ENCODE assay signal across 26 cellular contexts in genomic region chr3:187161556-187161955, GRCh38. TPM values are rescaled to one million over a fixed set of nuclear protein-coding genes. Genes with fewer than 3 reads are reported as not detected.
DNase-seq lines count a peak whose midpoint lies in the region; ATAC-seq and TF ChIP-seq lines count a peak whose summit lies in the region.
"Had no signal": no experiment of that assay in that cellular context is flagged by ENCODE, and none has a peak within 500 bp of the region (broad histone marks: within the 10 kb centered on the region; RNA-seq: fewer than 3 reads in every experiment).

No MANE protein-coding gene starts in this region.

- H2AFZ ChIP-seq in osteoblast (ENCODE audit: low read length) = no peak overlapping the region
- H2AFZ ChIP-seq: PC-9 had no signal

- TF ChIP-seq CTCF in BJ (IDR thresholded peaks at IDR 0.05; ENCODE audit: insufficient read depth, low read depth, low read length) (0 out of 2 replicates have a peak, but pooled peaks have one; percentile 11), HEK293 (tag by site-specific recombination; IDR thresholded peaks at IDR 0.05) (no peak), brain microvascular endothelial cell (IDR thresholded peaks at IDR 0.05; ENCODE audit: low read depth, low read length, missing control alignments) (peak; percentile 24), osteoblast (IDR thresholded peaks at IDR 0.05; ENCODE audit: extremely low read depth, low read depth, low read length) (peak; percentile 11)

- H3K27ac ChIP-seq in HEK293 (ENCODE audit: extremely low read depth, low read depth, low read length) = no peak overlapping the region
- no peak overlapping the region for H3K27ac ChIP-seq in brain microvascular endothelial cell
- no peak overlapping the region for H3K27ac ChIP-seq in osteoblast (ENCODE audit: low read depth, low read length)
- H3K27ac ChIP-seq: PC-9, SJCRH30 had no signal

- ATAC-seq in sciatic nerve = no peak
- ATAC-seq: Right ventricle myocardium inferior had no signal

- DNase-seq in BJ (ENCODE audit: low read depth) = no peak
- no peak for DNase-seq in brain microvascular endothelial cell
- no peak for DNase-seq in osteoblast (ENCODE audit: insufficient read length, low spot score, missing footprints)
- DNase-seq in DMS 273 treated with DMSO at 0.1 percent for 48 hours (lab: John Stamatoyannopoulos, UW) = no peak
- DNase-seq in sciatic nerve (ENCODE audit: low spot score) = no peak
- DNase-seq in inferior parietal cortex (ENCODE audit: extremely low spot score) = no peak
- DNase-seq: C1 segment of cervical spinal cord; CD4-positive, alpha-beta memory T cell; COR-L47; DMS79; EL; GDM1; KBM-7; MG63; NCI-H2029; NCI-H2227 treated with DMSO at 0.1 percent for 48 hours; NCI-H526 treated with DMSO at 0.1 percent for 48 hours; PC-9; SJCRH30 had no signal

- H3K36me3 ChIP-seq in BJ (ENCODE audit: control insufficient read depth, insufficient read depth, low read length) (no peaks in the 10 kb centered on the region), HEK293 (ENCODE audit: control insufficient read depth in 2 of 2, insufficient read depth in 1 of 2, low read length in 2 of 2) (no peaks in the 10 kb centered on the region), brain microvascular endothelial cell (replicated peaks) (no peaks in the 10 kb centered on the region), osteoblast (ENCODE audit: insufficient read depth, low read length) (no peaks in the 10 kb centered on the region)
- H3K36me3 ChIP-seq: MG63, SJCRH30 had no signal

- in situ Hi-C loops in brain microvascular endothelial cell (cut with HindIII; ENCODE audit: low pct_ligation_motif_present, low sequenced_read_pairs) = no loop called here

- no peaks in the 10 kb centered on the region for H4K20me1 ChIP-seq in osteoblast (ENCODE audit: insufficient read depth, low read length)

- CTCF ChIA-PET in BJ (lab: Yijun Ruan, JAX) = interaction anchor here (1.9 to 2.3 kb wide), 2 partner anchors 11 to 312 kb away, joined by 6 to 10 read pairs; no protein-coding TSS in a partner anchor
- CTCF ChIA-PET in HEK293 (lab: Yijun Ruan, JAX) = interaction anchor here (1.6 kb wide), 1 partner anchor 10 kb away, joined by 4 read pairs; no protein-coding TSS in a partner anchor

- no peaks in the 10 kb centered on the region for H3K4me1 ChIP-seq in HEK293 (ENCODE audit: control insufficient read depth, insufficient read depth, low read length)
- H3K4me1 ChIP-seq in osteoblast (ENCODE audit: insufficient read depth, low read length) = no peaks in the 10 kb centered on the region
- H3K4me1 ChIP-seq: SJCRH30 had no signal

- POLR2A ChIA-PET in BJ (lab: Charles Lee) = no interaction called here
- POLR2A ChIA-PET in HEK293 (lab: Yijun Ruan, JAX) = no interaction called here

- H3K79me2 ChIP-seq in osteoblast (ENCODE audit: insufficient read depth, low read length) = no peaks in the 10 kb centered on the region

- no peaks in the 10 kb centered on the region for H3K9me3 ChIP-seq in HEK293 (ENCODE audit: control insufficient read depth, insufficient read depth, low read depth, low read length)
- peaks cover 3% of the 10 kb centered on the region for H3K9me3 ChIP-seq in osteoblast (ENCODE audit: low read depth, low read length)
- H3K9me3 ChIP-seq: SJCRH30 had no signal

- no peak overlapping the region for H3K4me2 ChIP-seq in osteoblast (ENCODE audit: insufficient read depth, low read length)
- H3K4me2 ChIP-seq: PC-9 had no signal

- intact Hi-C loops in sciatic nerve (cut with DNase I) = loop anchor here (10.0 kb wide), 1 partner anchor 317 kb away; the partner anchor contains the start of gene ADIPOQ

- H3K27me3 ChIP-seq in BJ (ENCODE audit: control insufficient read depth, insufficient read depth, low read length) (peaks cover 12% of the 10 kb centered on the region), brain microvascular endothelial cell (replicated peaks) (no peaks in the 10 kb centered on the region), osteoblast (ENCODE audit: insufficient read depth, low read length) (peaks cover 18% of the 10 kb centered on the region)
- H3K27me3 ChIP-seq: MG63, SJCRH30 had no signal

- no peak overlapping the region for H3K4me3 ChIP-seq in BJ (ENCODE audit: low read depth, low read length)
- no peak overlapping the region for H3K4me3 ChIP-seq in HEK293 (ENCODE audit: low read depth, low read length)
- H3K4me3 ChIP-seq in brain microvascular endothelial cell (ENCODE audit: low read depth, low read length) = no peak overlapping the region
- no peak overlapping the region for H3K4me3 ChIP-seq in osteoblast (ENCODE audit: insufficient read depth, low read length)
- H3K4me3 ChIP-seq: MG63, PC-9, SJCRH30 had no signal

TF ChIP-seq in HEK293, 187 proteins besides CTCF, POLR2A, EP300 and RAD21:
- TF ChIP-seq PRDM1 (tag by site-specific recombination; IDR thresholded peaks at IDR 0.05) = peak; percentile 55; the same call in 1 of the 2 replicates
- no peak for TF ChIP-seq ZNF114 (tag by site-specific recombination; IDR thresholded peaks at IDR 0.05)

RNA-seq across cellular contexts. Expression of gene RPL39L, which starts 22.3 kb away (rescaled TPM):
- 16.2 and 23.3 TPM in 2 replicates for polyA plus RNA-seq in BJ (2011; rRNA removed)
- polyA minus RNA-seq in BJ (2011; rRNA and poly(A)+ RNA removed) = 3.8 and 5.1 TPM in 2 replicates
- total RNA-seq in osteoblast (7.6 and 9.1 TPM in 2 replicates), sciatic nerve (4.7 TPM)
- total RNA-seq: HT1080 had no signal

RNA-seq across cellular contexts. Expression of gene RTP1, which starts 35.7 kb away (rescaled TPM):
- polyA plus RNA-seq in BJ (2011; rRNA removed) = not detected in 2 replicates
- polyA minus RNA-seq in BJ (2011; rRNA and poly(A)+ RNA removed) = not detected in 2 replicates
- not detected in 2 replicates for total RNA-seq in osteoblast
- total RNA-seq in sciatic nerve = not detected
- total RNA-seq: CD4-positive, alpha-beta memory T cell; HT1080; LHCN-M2; NCI-H460; PC-9; Right ventricle myocardium inferior; RPMI7951; SJCRH30 had no signal
- polyA plus RNA-seq: AG04450; CD4-positive, alpha-beta memory T cell had no signal
